ENCODE assay signal across 10 cellular contexts in genomic region chr2:17148298-17149228, GRCh38.
A peak's percentile ranks its signal among the peaks of the same experiment; 100 is the strongest.
DNase-seq lines count a peak whose midpoint lies in the region; ATAC-seq and TF ChIP-seq lines count a peak whose summit lies in the region.
"Had no signal": no experiment of that assay in that cellular context is flagged by ENCODE, and none has a peak within 500 bp of the region (broad histone marks: within the 10 kb centered on the region; RNA-seq: fewer than 3 reads in every experiment).

No MANE protein-coding gene starts in this region.

- H3K4me1 Mint-ChIP-seq in natural killer cell = no peaks in the 10 kb centered on the region

- ATAC-seq in GM21528 (IDR thresholded peaks at IDR 0.05; ENCODE audit: low FRiP score, unreplicated experiment) (peak; percentile 46), RWPE2 (ENCODE audit: low read depth) (peak; percentile 55; the same call in 1 of the 3 replicates), natural killer cell (no peak), GM19023 (IDR thresholded peaks at IDR 0.05; ENCODE audit: unreplicated experiment) (no peak), HG03039 (IDR thresholded peaks at IDR 0.05; ENCODE audit: unreplicated experiment) (no peak)
- ATAC-seq: body of pancreas had no signal

- H3K4me1 ChIP-seq in RWPE2 (ENCODE audit: insufficient read depth, poor library complexity, severe bottlenecking) = no peaks in the 10 kb centered on the region
- H3K4me1 ChIP-seq in spleen = peaks cover 0 to 10% (median 0%) of the 10 kb centered on the region in 6 donors
- H3K4me1 ChIP-seq: body of pancreas had no signal

- DNase-seq in AG04450 (ENCODE audit: low read depth, low spot score) (no peak), RWPE2 (ENCODE audit: low spot score) (no peak), head of caudate nucleus (peak in 30 of 42 donors; percentile 3 to 59 (median 28)), spleen (no peak), natural killer cell (no peak)
- DNase-seq: NCI-H187 had no signal

- H3K9me3 ChIP-seq in AG04450 (ENCODE audit: control insufficient read depth, insufficient read depth, low read length) (no peaks in the 10 kb centered on the region), RWPE2 (ENCODE audit: severe bottlenecking) (no peaks in the 10 kb centered on the region), spleen (no peaks in the 10 kb centered on the region)
- H3K9me3 ChIP-seq: body of pancreas had no signal

- H3K9me3 Mint-ChIP-seq in natural killer cell = peaks cover 8 to 11% of the 10 kb centered on the region in 2 donors

- H3K4me3 Mint-ChIP-seq in natural killer cell = no peak overlapping the region

- no peaks in the 10 kb centered on the region for H3K27me3 Mint-ChIP-seq in natural killer cell (ENCODE audit: low read depth in 2 of 2)

- CTCF ChIA-PET in AG04450 (lab: Charles Lee) = interaction anchor here (1.1 to 1.7 kb wide), 3 partner anchors 36 to 375 kb away, joined by 3 to 10 read pairs (median 4); no protein-coding TSS in a partner anchor

- H3K4me3 ChIP-seq in AG04450 (ENCODE audit: low read depth, low read length) (no peak overlapping the region), RWPE2 (ENCODE audit: severe bottlenecking) (no peak overlapping the region), spleen (no peak overlapping the region)
- H3K4me3 ChIP-seq: body of pancreas had no signal

- no peaks in the 10 kb centered on the region for H3K36me3 Mint-ChIP-seq in natural killer cell

- intact Hi-C loops in head of caudate nucleus (cut with DNase I) = no loop called here
- intact Hi-C loops in spleen (cut with DNase I; ENCODE audit: low total_unique reads) = no loop called here
- intact Hi-C loops in natural killer cell (cut with micrococcal nuclease) = no loop called here

- H3K36me3 ChIP-seq in RWPE2 (ENCODE audit: low read depth) = no peaks in the 10 kb centered on the region
- no peaks in the 10 kb centered on the region for H3K36me3 ChIP-seq in spleen

- no peak overlapping the region for H3K27ac Mint-ChIP-seq in natural killer cell

- 37 to 51% (median 44%) methylated on average over 8 of the region's 8 CpGs for WGBS in spleen, 5 donors

- H3K27me3 ChIP-seq in AG04450 (ENCODE audit: control insufficient read depth, insufficient read depth, low read length) (no peaks in the 10 kb centered on the region), RWPE2 (ENCODE audit: insufficient read depth, poor library complexity, severe bottlenecking) (no peaks in the 10 kb centered on the region), spleen (replicated peaks in 1 of 7) (no peaks in the 10 kb centered on the region)
- H3K27me3 ChIP-seq: body of pancreas had no signal

- TF ChIP-seq CTCF in AG04450 (IDR thresholded peaks at IDR 0.05; ENCODE audit: low read depth, low read length) = peak; percentile 63
- peak; percentile 49 for TF ChIP-seq CTCF in RWPE2 (IDR thresholded peaks at IDR 0.05; ENCODE audit: poor library complexity, severe bottlenecking)
- TF ChIP-seq CTCF in spleen (IDR thresholded peaks at IDR 0.05 in 8 of 11, conservative IDR thresholded peaks at IDR 0.05 in 3 of 11) = no peak
- no peak for TF ChIP-seq CTCF in natural killer cell (IDR thresholded peaks at IDR 0.05)

- H3K27ac ChIP-seq in AG04450 (ENCODE audit: low read depth, low read length) = no peak overlapping the region
- no peak overlapping the region for H3K27ac ChIP-seq in RWPE2 (ENCODE audit: poor library complexity, severe bottlenecking)
- no peak overlapping the region for H3K27ac ChIP-seq in spleen
- H3K27ac ChIP-seq: body of pancreas had no signal

- POLR2A ChIA-PET in AG04450 (lab: Yijun Ruan, JAX) = no interaction called here

- TF ChIP-seq POLR2A in spleen (IDR thresholded peaks at IDR 0.05) = no peak

Comparison
In these comparisons a context has a peak if more than half of its experiments do, and no peak if none do; other contexts are left out.
1. DNase-seq: peak in head of caudate nucleus (30 of 42); none in AG04450 (single experiment), RWPE2 (single experiment), spleen (single experiment) and natural killer cell (single experiment).
2. CTCF ChIP-seq: peak in AG04450 (single experiment) and RWPE2 (single experiment); none in spleen (0 of 11) and natural killer cell (single experiment).
3. ATAC-seq: peak in GM21528 (single experiment) and RWPE2 (single experiment); none in natural killer cell (0 of 3), GM19023 (single experiment) and HG03039 (single experiment).